In the genomic region with DNA sequence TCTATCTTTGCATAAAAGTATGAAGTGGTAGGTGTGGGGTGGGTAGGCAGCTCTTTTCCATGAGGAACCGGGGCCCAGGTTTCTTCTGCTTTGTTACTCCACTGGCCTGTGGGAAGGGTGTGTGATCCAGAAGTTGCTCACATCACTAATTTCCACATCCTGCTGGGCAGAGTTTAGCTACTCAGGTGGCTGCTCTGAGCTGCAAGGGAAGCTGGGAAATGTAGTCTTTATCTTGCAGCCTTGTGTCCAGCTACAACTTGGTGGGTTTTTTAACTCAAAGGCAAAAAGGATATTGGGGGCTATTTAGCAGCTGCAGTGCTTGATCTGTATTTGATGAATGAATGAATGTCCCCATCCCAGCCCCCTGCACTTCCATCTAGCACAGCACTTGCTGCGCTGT, we compare ENCODE assay signal across 2 cellular contexts.
TF ChIP-seq lines count a peak whose summit lies in the region.

No MANE protein-coding gene starts in this region.

TF ChIP-seq in HCT116, 20 proteins besides CTCF, POLR2A, EP300 and RAD21 (continued from another document):
- TF ChIP-seq, protein P1, sequence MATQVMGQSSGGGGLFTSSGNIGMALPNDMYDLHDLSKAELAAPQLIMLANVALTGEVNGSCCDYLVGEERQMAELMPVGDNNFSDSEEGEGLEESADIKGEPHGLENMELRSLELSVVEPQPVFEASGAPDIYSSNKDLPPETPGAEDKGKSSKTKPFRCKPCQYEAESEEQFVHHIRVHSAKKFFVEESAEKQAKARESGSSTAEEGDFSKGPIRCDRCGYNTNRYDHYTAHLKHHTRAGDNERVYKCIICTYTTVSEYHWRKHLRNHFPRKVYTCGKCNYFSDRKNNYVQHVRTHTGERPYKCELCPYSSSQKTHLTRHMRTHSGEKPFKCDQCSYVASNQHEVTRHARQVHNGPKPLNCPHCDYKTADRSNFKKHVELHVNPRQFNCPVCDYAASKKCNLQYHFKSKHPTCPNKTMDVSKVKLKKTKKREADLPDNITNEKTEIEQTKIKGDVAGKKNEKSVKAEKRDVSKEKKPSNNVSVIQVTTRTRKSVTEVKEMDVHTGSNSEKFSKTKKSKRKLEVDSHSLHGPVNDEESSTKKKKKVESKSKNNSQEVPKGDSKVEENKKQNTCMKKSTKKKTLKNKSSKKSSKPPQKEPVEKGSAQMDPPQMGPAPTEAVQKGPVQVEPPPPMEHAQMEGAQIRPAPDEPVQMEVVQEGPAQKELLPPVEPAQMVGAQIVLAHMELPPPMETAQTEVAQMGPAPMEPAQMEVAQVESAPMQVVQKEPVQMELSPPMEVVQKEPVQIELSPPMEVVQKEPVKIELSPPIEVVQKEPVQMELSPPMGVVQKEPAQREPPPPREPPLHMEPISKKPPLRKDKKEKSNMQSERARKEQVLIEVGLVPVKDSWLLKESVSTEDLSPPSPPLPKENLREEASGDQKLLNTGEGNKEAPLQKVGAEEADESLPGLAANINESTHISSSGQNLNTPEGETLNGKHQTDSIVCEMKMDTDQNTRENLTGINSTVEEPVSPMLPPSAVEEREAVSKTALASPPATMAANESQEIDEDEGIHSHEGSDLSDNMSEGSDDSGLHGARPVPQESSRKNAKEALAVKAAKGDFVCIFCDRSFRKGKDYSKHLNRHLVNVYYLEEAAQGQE (IDR thresholded peaks at IDR 0.05; ENCODE audit: low read depth) = no peak
- TF ChIP-seq YY1 (IDR thresholded peaks at IDR 0.05; ENCODE audit: extremely low read depth, insufficient replicate concordance, low read depth, low read length) (no peak), EGR1 (IDR thresholded peaks at IDR 0.05; ENCODE audit: low read depth) (no peak), EZH2phosphoT487 (IDR thresholded peaks at IDR 0.05; ENCODE audit: borderline replicate concordance) (no peak), SIN3A (IDR thresholded peaks at IDR 0.05; ENCODE audit: low read depth) (no peak)
- TF ChIP-seq, protein P2, sequence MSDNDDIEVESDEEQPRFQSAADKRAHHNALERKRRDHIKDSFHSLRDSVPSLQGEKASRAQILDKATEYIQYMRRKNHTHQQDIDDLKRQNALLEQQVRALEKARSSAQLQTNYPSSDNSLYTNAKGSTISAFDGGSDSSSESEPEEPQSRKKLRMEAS (IDR thresholded peaks at IDR 0.05) = no peak

TF ChIP-seq in HepG2, 621 proteins besides CTCF, POLR2A, EP300 and RAD21 (continued from another document):
- TF ChIP-seq, protein P3, sequence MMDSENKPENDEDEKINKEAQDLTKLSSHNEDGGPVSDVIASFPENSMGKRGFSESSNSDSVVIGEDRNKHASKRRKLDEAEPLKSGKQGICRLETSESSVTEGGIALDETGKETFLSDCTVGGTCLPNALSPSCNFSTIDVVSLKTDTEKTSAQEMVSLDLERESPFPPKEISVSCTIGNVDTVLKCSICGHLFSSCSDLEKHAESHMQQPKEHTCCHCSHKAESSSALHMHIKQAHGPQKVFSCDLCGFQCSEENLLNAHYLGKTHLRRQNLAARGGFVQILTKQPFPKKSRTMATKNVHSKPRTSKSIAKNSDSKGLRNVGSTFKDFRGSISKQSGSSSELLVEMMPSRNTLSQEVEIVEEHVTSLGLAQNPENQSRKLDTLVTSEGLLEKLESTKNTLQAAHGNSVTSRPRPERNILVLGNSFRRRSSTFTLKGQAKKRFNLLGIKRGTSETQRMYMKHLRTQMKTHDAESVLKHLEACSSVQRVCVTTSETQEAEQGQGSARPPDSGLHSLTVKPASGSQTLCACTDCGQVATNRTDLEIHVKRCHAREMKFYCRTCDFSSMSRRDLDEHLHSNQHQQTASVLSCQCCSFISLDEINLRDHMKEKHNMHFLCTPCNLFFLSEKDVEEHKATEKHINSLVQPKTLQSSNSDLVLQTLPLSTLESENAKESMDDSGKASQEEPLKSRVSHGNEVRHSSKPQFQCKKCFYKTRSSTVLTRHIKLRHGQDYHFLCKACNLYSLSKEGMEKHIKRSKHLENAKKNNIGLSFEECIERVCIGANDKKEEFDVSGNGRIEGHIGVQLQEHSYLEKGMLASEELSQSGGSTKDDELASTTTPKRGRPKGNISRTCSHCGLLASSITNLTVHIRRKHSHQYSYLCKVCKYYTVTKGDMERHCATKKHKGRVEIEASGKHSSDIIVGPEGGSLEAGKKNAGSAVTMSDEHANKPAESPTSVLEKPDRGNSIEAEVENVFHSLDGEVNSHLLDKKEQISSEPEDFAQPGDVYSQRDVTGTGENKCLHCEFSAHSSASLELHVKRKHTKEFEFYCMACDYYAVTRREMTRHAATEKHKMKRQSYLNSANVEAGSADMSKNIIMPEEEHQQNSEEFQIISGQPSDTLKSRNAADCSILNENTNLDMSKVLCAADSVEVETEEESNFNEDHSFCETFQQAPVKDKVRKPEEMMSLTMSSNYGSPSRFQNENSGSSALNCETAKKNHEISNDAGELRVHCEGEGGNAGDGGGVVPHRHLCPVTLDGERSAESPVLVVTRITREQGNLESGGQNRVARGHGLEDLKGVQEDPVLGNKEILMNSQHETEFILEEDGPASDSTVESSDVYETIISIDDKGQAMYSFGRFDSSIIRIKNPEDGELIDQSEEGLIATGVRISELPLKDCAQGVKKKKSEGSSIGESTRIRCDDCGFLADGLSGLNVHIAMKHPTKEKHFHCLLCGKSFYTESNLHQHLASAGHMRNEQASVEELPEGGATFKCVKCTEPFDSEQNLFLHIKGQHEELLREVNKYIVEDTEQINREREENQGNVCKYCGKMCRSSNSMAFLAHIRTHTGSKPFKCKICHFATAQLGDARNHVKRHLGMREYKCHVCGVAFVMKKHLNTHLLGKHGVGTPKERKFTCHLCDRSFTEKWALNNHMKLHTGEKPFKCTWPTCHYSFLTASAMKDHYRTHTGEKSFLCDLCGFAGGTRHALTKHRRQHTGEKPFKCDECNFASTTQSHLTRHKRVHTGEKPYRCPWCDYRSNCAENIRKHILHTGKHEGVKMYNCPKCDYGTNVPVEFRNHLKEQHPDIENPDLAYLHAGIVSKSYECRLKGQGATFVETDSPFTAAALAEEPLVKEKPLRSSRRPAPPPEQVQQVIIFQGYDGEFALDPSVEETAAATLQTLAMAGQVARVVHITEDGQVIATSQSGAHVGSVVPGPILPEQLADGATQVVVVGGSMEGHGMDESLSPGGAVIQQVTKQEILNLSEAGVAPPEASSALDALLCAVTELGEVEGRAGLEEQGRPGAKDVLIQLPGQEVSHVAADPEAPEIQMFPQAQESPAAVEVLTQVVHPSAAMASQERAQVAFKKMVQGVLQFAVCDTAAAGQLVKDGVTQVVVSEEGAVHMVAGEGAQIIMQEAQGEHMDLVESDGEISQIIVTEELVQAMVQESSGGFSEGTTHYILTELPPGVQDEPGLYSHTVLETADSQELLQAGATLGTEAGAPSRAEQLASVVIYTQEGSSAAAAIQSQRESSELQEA (CRISPR knock-in tag; IDR thresholded peaks at IDR 0.05; ENCODE audit: not compliant biosample characterization) = no peak
- no peak for TF ChIP-seq GABPA (IDR thresholded peaks at IDR 0.05; ENCODE audit: low read depth, low read length)
- TF ChIP-seq GABPA (CRISPR knock-in tag; IDR thresholded peaks at IDR 0.05; ENCODE audit: low read depth) = 0 out of 2 replicates have a peak, but pooled peaks have one; percentile 12
- TF ChIP-seq THAP11 (CRISPR knock-in tag; IDR thresholded peaks at IDR 0.05) = peak; percentile 93
